In the genomic region with DNA sequence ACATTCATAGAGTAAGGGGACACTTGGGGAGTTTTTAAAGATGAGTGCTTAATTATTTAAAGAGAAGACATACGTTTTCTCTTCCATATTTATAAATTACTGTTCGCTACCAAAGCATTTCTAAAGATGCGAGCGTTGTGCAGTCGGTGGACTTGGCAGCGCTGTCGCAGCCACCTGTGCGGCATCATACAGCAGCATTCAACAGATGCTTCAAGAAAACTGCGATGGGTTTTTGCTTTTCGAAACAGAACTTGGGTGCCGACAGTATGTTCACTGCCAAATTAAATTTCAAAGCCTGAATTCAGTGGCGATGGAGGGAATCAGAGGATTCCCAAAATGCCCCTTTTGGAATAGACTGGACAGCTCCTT, we compare ENCODE assay signal across 1 cellular context.
TF ChIP-seq lines count a peak whose summit lies in the region.

No MANE protein-coding gene starts in this region.

TF ChIP-seq in H1, 55 proteins besides CTCF, POLR2A, EP300 and RAD21:
- TF ChIP-seq SUZ12 (IDR thresholded peaks at IDR 0.05; ENCODE audit: low read length): 0 out of 2 replicates have a peak, but pooled peaks have one; percentile 42
- no peak for TF ChIP-seq CHD1 (IDR thresholded peaks at IDR 0.05; ENCODE audit: low read depth, low read length)
